Comparison of ENCODE assay signal across 8 cellular contexts in genomic region chrX:7170903-7171302, GRCh38. TPM values are rescaled to one million over a fixed set of nuclear protein-coding genes. Genes with fewer than 3 reads are reported as not detected.
DNase-seq lines count a peak whose midpoint lies in the region; ATAC-seq and TF ChIP-seq lines count a peak whose summit lies in the region.

No MANE protein-coding gene starts in this region.

- no peak overlapping the region for H3K4me3 Mint-ChIP-seq in CD4-positive, alpha-beta T cell
- no peak overlapping the region for H3K4me3 Mint-ChIP-seq in immature natural killer cell

- H3K9me3 ChIP-seq in CD4-positive, alpha-beta T cell (ENCODE audit: control insufficient read depth, low read length): no peaks in the 10 kb centered on the region
- H3K9me3 ChIP-seq in upper lobe of right lung: no peaks in the 10 kb centered on the region

- H3K9me3 Mint-ChIP-seq in CD4-positive, alpha-beta T cell: no peaks in the 10 kb centered on the region
- H3K9me3 Mint-ChIP-seq in immature natural killer cell: peaks cover 0 to 3% (median 0%) of the 10 kb centered on the region in 6 donors

- no peaks in the 10 kb centered on the region for H3K27me3 Mint-ChIP-seq in CD4-positive, alpha-beta T cell
- no peaks in the 10 kb centered on the region for H3K27me3 Mint-ChIP-seq in immature natural killer cell (ENCODE audit: low read depth in 3 of 3)

- no peaks in the 10 kb centered on the region for H3K27me3 ChIP-seq in CD4-positive, alpha-beta T cell (ENCODE audit: control insufficient read depth, insufficient read depth, low read length)
- no peaks in the 10 kb centered on the region for H3K27me3 ChIP-seq in upper lobe of right lung

- no peaks in the 10 kb centered on the region for H3K36me3 ChIP-seq in upper lobe of right lung

- H3K4me1 ChIP-seq in upper lobe of right lung: no peaks in the 10 kb centered on the region

- no peak overlapping the region for H3K27ac ChIP-seq in CD4-positive, alpha-beta T cell (ENCODE audit: low read depth, low read length)
- H3K27ac ChIP-seq in upper lobe of right lung: no peak overlapping the region

- TF ChIP-seq CTCF in CD4-positive, alpha-beta T cell (IDR thresholded peaks at IDR 0.05): peak; percentile 48
- peak; percentile 36 for TF ChIP-seq CTCF in upper lobe of right lung (IDR thresholded peaks at IDR 0.05)

- ATAC-seq in CD4-positive, alpha-beta T cell (ENCODE audit: poor library complexity): peak; percentile 21
- ATAC-seq in upper lobe of right lung: peak; percentile 67

- no peak overlapping the region for H3K27ac Mint-ChIP-seq in CD4-positive, alpha-beta T cell
- H3K27ac Mint-ChIP-seq in immature natural killer cell: no peak overlapping the region

- POLR2A ChIA-PET in CD4-positive, alpha-beta T cell (lab: Charles Lee): no interaction called here

- DNase-seq in CD4-positive, alpha-beta T cell: peak in 8 of 10 experiments; percentile 5 to 39 (median 18)
- DNase-seq in HT1080 (ENCODE audit: low read depth) (peak; percentile 53), activated T-cell treated with anti-CD3 and anti-CD28 coated beads for 1 hour (ENCODE audit: low read depth) (peak; percentile 1), immature natural killer cell (peak; percentile 22 to 36 (median 22)), upper lobe of right lung (no peak), T1000 (lab: John Stamatoyannopoulos, UW) (no peak), NCI-H2081 (lab: John Stamatoyannopoulos, UW) (no peak), NCI-H2227 (lab: John Stamatoyannopoulos, UW; ENCODE audit: unreplicated experiment) (no peak)

- H3K4me1 Mint-ChIP-seq in CD4-positive, alpha-beta T cell (ENCODE audit: low read depth): no peaks in the 10 kb centered on the region
- no peaks in the 10 kb centered on the region for H3K4me1 Mint-ChIP-seq in immature natural killer cell

- no peak overlapping the region for H3K4me3 ChIP-seq in upper lobe of right lung

- H3K36me3 Mint-ChIP-seq in CD4-positive, alpha-beta T cell (ENCODE audit: low read depth): no peaks in the 10 kb centered on the region
- H3K36me3 Mint-ChIP-seq in immature natural killer cell: peaks cover 0 to 5% (median 4%) of the 10 kb centered on the region in 3 donors

- intact Hi-C loops in CD4-positive, alpha-beta T cell (cut with DNase I, micrococcal nuclease): no loop called here
- intact Hi-C loops in upper lobe of right lung (cut with DNase I): no loop called here

- CTCF ChIA-PET in CD4-positive, alpha-beta T cell (lab: Charles Lee): interaction anchor here (1.0 to 1.2 kb wide), 2 partner anchors 25 to 38 kb away, joined by 3 to 5 read pairs; no protein-coding TSS in a partner anchor

RNA-seq across cellular contexts. Expression of gene PUDP, which starts 22.9 kb away (rescaled TPM):
- 1 to 10 TPM; 3.2 to 3.5 TPM for total RNA-seq in CD4-positive, alpha-beta T cell
- total RNA-seq in HT1080 (2014; rRNA removed; shearing (Covaris generic)): 12.0 and 16.2 TPM in 2 replicates
- polyA plus RNA-seq in HT1080 (2015; cell fraction: cytosol; rRNA removed): 28.0 and 31.9 TPM in 2 replicates
- polyA plus RNA-seq in HT1080 (2015; cell fraction: nucleus; rRNA removed): 14.5 and 17.3 TPM in 2 replicates
- polyA plus RNA-seq in immature natural killer cell: 10 to 100 TPM in 2 of 3 donors, 1 to 10 TPM in 1; 5.4 to 17.4 (median 13.0) TPM
- total RNA-seq in upper lobe of right lung: 17.5 TPM

RNA-seq across cellular contexts. Expression of gene STS, which starts 23.4 kb away (rescaled TPM):
- under 1 TPM; 0.47 to 0.50 TPM for total RNA-seq in CD4-positive, alpha-beta T cell
- total RNA-seq in HT1080 (2014; rRNA removed; shearing (Covaris generic)): 2.8 and 2.9 TPM in 2 replicates
- 2.8 and 3.1 TPM in 2 replicates for polyA plus RNA-seq in HT1080 (2015; cell fraction: cytosol; rRNA removed)
- polyA plus RNA-seq in HT1080 (2015; cell fraction: nucleus; rRNA removed): 1.3 and 1.6 TPM in 2 replicates
- polyA plus RNA-seq in immature natural killer cell: 1 to 10 TPM; 1.6 to 3.7 (median 3.5) TPM
- 11.6 TPM for total RNA-seq in upper lobe of right lung

Comparison
In these comparisons a context has a peak if more than half of its experiments do, and no peak if none do; other contexts are left out.
1. DNase-seq: peak in CD4-positive, alpha-beta T cell (8 of 10), HT1080 (single experiment), activated T-cell treated with anti-CD3 and anti-CD28 coated beads for 1 hour (single experiment) and immature natural killer cell (3 of 3); none in upper lobe of right lung (single experiment), T1000 (single experiment), NCI-H2081 (0 of 2) and NCI-H2227 (single experiment).